Comparison of ENCODE assay signal across 14 cellular contexts in genomic region chr20:48716086-48716485, GRCh38.
DNase-seq lines count a peak whose midpoint lies in the region; ATAC-seq and TF ChIP-seq lines count a peak whose summit lies in the region.
"Had no signal": no experiment of that assay in that cellular context is flagged by ENCODE, and none has a peak within 500 bp of the region (broad histone marks: within the 10 kb centered on the region; RNA-seq: fewer than 3 reads in every experiment).

No MANE protein-coding gene starts in this region.

- no peaks in the 10 kb centered on the region for H3K9me3 Mint-ChIP-seq in activated naive CD8-positive, alpha-beta T cell (ENCODE audit: low read depth)

- ATAC-seq in upper lobe of right lung (no peak), GM18873 (IDR thresholded peaks at IDR 0.05; ENCODE audit: low FRiP score, unreplicated experiment) (no peak), HG02588 (IDR thresholded peaks at IDR 0.05; ENCODE audit: unreplicated experiment) (no peak)
- ATAC-seq: left lung, Panc1 had no signal

- peak; percentile 84 for DNase-seq in NK-92 treated with Interleukin-12 subunit alpha and Interleukin-12 subunit beta, amount 100 ng/mL, for 24 hours (lab: John Stamatoyannopoulos, UW)
- DNase-seq in NK-92 (lab: John Stamatoyannopoulos, UW; ENCODE audit: unreplicated experiment) (no peak), upper lobe of right lung (no peak), NCI-H69 (lab: John Stamatoyannopoulos, UW) (no peak)
- peak; percentile 31 for DNase-seq in stimulated activated CD4-positive, alpha-beta T cell treated with anti-CD3 and anti-CD28 coated beads, Interleukin-12 subunit alpha, Interleukin-12 subunit beta, amount 100 ng/mL, for 4 hours
- DNase-seq: erythroblast, NCI-H1048, right lobe of liver had no signal

- H3K27me3 Mint-ChIP-seq in activated naive CD8-positive, alpha-beta T cell, result no peaks in the 10 kb centered on the region

- no peak for TF ChIP-seq CTCF in upper lobe of right lung (IDR thresholded peaks at IDR 0.05)

- H3K4me3 ChIP-seq in upper lobe of right lung, result no peak overlapping the region
- H3K4me3 ChIP-seq: left lung, right lobe of liver had no signal

- intact Hi-C loops in upper lobe of right lung (cut with DNase I), result no loop called here

- H3K27me3 ChIP-seq in upper lobe of right lung, result no peaks in the 10 kb centered on the region
- H3K27me3 ChIP-seq: left lung, right lobe of liver had no signal

- peaks cover 80% of the 10 kb centered on the region for H3K4me1 Mint-ChIP-seq in activated naive CD8-positive, alpha-beta T cell (ENCODE audit: low read depth)

- H3K4me1 ChIP-seq in upper lobe of right lung, result peaks cover 21% of the 10 kb centered on the region
- H3K4me1 ChIP-seq: right lobe of liver had no signal

- peak overlapping the region; percentile 98 for H3K27ac Mint-ChIP-seq in activated naive CD8-positive, alpha-beta T cell

- no peaks in the 10 kb centered on the region for H3K9me3 ChIP-seq in upper lobe of right lung
- H3K9me3 ChIP-seq: left lung, right lobe of liver had no signal

- H3K27ac ChIP-seq in upper lobe of right lung, result peak overlapping the region; percentile 32
- H3K27ac ChIP-seq: 22Rv1, right lobe of liver had no signal

- no peaks in the 10 kb centered on the region for H3K36me3 ChIP-seq in upper lobe of right lung
- H3K36me3 ChIP-seq: right lobe of liver had no signal

- H3K36me3 Mint-ChIP-seq in activated naive CD8-positive, alpha-beta T cell, result peaks cover 10% of the 10 kb centered on the region

- H3K4me3 Mint-ChIP-seq in activated naive CD8-positive, alpha-beta T cell, result peak overlapping the region; percentile 74

Comparison
In these comparisons a context has a peak if more than half of its experiments do, and no peak if none do; other contexts are left out.
1. DNase-seq: peak in NK-92 treated with Interleukin-12 subunit alpha and Interleukin-12 subunit beta, amount 100 ng/mL, for 24 hours (single experiment) and stimulated activated CD4-positive, alpha-beta T cell treated with anti-CD3 and anti-CD28 coated beads, Interleukin-12 subunit alpha, Interleukin-12 subunit beta, amount 100 ng/mL, for 4 hours (single experiment); none in NK-92 (single experiment), upper lobe of right lung (single experiment) and NCI-H69 (single experiment).